ENCODE assay signal across 8 cellular contexts in genomic region chr1:5991784-5992033, GRCh38. TPM values are rescaled to one million over a fixed set of nuclear protein-coding genes. Genes with fewer than 3 reads are reported as not detected.
A peak's percentile ranks its signal among the peaks of the same experiment; 100 is the strongest.
DNase-seq lines count a peak whose midpoint lies in the region; ATAC-seq, FAIRE-seq and TF ChIP-seq lines count a peak whose summit lies in the region.

No MANE protein-coding gene starts in this region.

- FAIRE-seq in astrocyte (lab: Jason Lieb, UNC) (no peak), keratinocyte (lab: Jason Lieb, UNC) (no peak)

- H3K36me3 Mint-ChIP-seq in CD4-positive, alpha-beta T cell (ENCODE audit: low read depth): peaks cover 19% of the 10 kb centered on the region
- peaks cover 4% of the 10 kb centered on the region for H3K36me3 Mint-ChIP-seq in astrocyte (ENCODE audit: low read depth, unreplicated experiment)

- H3K27me3 ChIP-seq in CD4-positive, alpha-beta T cell (ENCODE audit: control insufficient read depth, insufficient read depth, low read length): no peaks in the 10 kb centered on the region
- H3K27me3 ChIP-seq in astrocyte (ENCODE audit: insufficient read depth, low read length) (no peaks in the 10 kb centered on the region), keratinocyte (ENCODE audit: control insufficient read depth, extremely low read depth, insufficient read depth, low read length) (no peaks in the 10 kb centered on the region), subcutaneous abdominal adipose tissue (ENCODE audit: control insufficient read depth in 5 of 5, insufficient read depth in 4 of 5, low read length in 5 of 5) (peaks cover 0 to 11% (median 4%) of the 10 kb centered on the region in 5 donors)

- no peaks in the 10 kb centered on the region for H3K9me3 Mint-ChIP-seq in CD4-positive, alpha-beta T cell
- H3K9me3 Mint-ChIP-seq in astrocyte (ENCODE audit: unreplicated experiment): no peaks in the 10 kb centered on the region

- H3K9me1 ChIP-seq in keratinocyte (ENCODE audit: control insufficient read depth, extremely low read depth, insufficient read depth, low read length): no peaks in the 10 kb centered on the region

- H3K4me2 ChIP-seq in astrocyte (ENCODE audit: low read length) (peak overlapping the region; percentile 94), keratinocyte (ENCODE audit: control insufficient read depth, extremely low read depth, insufficient read depth, low read depth, low read length) (peak overlapping the region; percentile 70)

- POLR2A ChIA-PET in CD4-positive, alpha-beta T cell (lab: Charles Lee): interaction anchor here (6.0 kb wide), 1 partner anchor 35 kb away, joined by 92 read pairs; no protein-coding TSS in a partner anchor

- H2AFZ ChIP-seq in astrocyte (ENCODE audit: low read depth, low read length): peak overlapping the region; percentile 85
- H2AFZ ChIP-seq in keratinocyte (ENCODE audit: control insufficient read depth, low read length): peak overlapping the region; percentile 87

- peak; percentile 24 for ATAC-seq in CD4-positive, alpha-beta T cell (ENCODE audit: poor library complexity)
- ATAC-seq in GM19455 (IDR thresholded peaks at IDR 0.05; ENCODE audit: unreplicated experiment): peak; percentile 24

- peak overlapping the region; percentile 92 for H3K27ac ChIP-seq in CD4-positive, alpha-beta T cell (ENCODE audit: low read depth, low read length)
- peak overlapping the region; percentile 86 for H3K27ac ChIP-seq in astrocyte (ENCODE audit: low read depth, low read length)
- H3K27ac ChIP-seq in keratinocyte (ENCODE audit: control insufficient read depth, insufficient read depth, low read length): peak overlapping the region; percentile 85
- H3K27ac ChIP-seq in subcutaneous abdominal adipose tissue (ENCODE audit: low read depth, low read length): peak overlapping the region; percentile 82

- peak overlapping the region; percentile 91 for H3K9ac ChIP-seq in astrocyte (ENCODE audit: low read length)
- H3K9ac ChIP-seq in keratinocyte (ENCODE audit: control insufficient read depth, extremely low read depth, insufficient read depth, low read length): peak overlapping the region; percentile 82
- peak overlapping the region in 3 of 5 donors; percentile 30 to 81 (median 81) for H3K9ac ChIP-seq in subcutaneous abdominal adipose tissue (ENCODE audit: low read length in 5 of 5)

- CTCF ChIA-PET in CD4-positive, alpha-beta T cell (lab: Charles Lee): no interaction called here

- peak overlapping the region; percentile 89 for H3K27ac Mint-ChIP-seq in CD4-positive, alpha-beta T cell
- H3K27ac Mint-ChIP-seq in astrocyte (ENCODE audit: unreplicated experiment): no peak overlapping the region

- H3K36me3 ChIP-seq in astrocyte (ENCODE audit: insufficient read depth, low read length) (no peaks in the 10 kb centered on the region), keratinocyte (ENCODE audit: control insufficient read depth in 2 of 2, extremely low read depth in 1 of 2, insufficient read depth in 2 of 2, low read length in 2 of 2) (no peaks in the 10 kb centered on the region), subcutaneous abdominal adipose tissue (ENCODE audit: control insufficient read depth in 5 of 5, insufficient read depth in 5 of 5, low read length in 5 of 5) (no peaks in the 10 kb centered on the region)

- peaks cover 16% of the 10 kb centered on the region for H4K20me1 ChIP-seq in astrocyte (ENCODE audit: insufficient read depth, low read length)
- no peaks in the 10 kb centered on the region for H4K20me1 ChIP-seq in keratinocyte (ENCODE audit: control insufficient read depth, extremely low read depth, insufficient read depth, low read length)

- H3K4me3 Mint-ChIP-seq in CD4-positive, alpha-beta T cell: peak overlapping the region; percentile 95
- H3K4me3 Mint-ChIP-seq in astrocyte (ENCODE audit: unreplicated experiment): no peak overlapping the region

- H3K79me2 ChIP-seq in astrocyte (ENCODE audit: insufficient read depth, low read length): no peaks in the 10 kb centered on the region
- H3K79me2 ChIP-seq in keratinocyte (ENCODE audit: control insufficient read depth, insufficient read depth, low read length): peaks cover 7% of the 10 kb centered on the region

- dilution Hi-C loops in keratinocyte (cut with MboI; ENCODE audit: extremely low pct_ligation_motif_present, low sequenced_read_pairs): no loop called here

- intact Hi-C loops in CD4-positive, alpha-beta T cell (cut with DNase I, micrococcal nuclease): loop anchor here (1.0 to 10.0 kb wide), 5 partner anchors 35 to 1966 kb away; partner anchors contain the start of genes RPL22 (in 2 of the 2) and CAMTA1 (in 1 of the 2)

- DNase-seq in CD4-positive, alpha-beta T cell: peak in 2 of 10 experiments; percentile 34 to 45
- DNase-seq in HPDE6-E6E7 (ENCODE audit: extremely low spot score) (peak; percentile 31), astrocyte (ENCODE audit: low read depth) (no peak), keratinocyte (ENCODE audit: low read depth, low spot score) (no peak), NCI-H2196 treated with DMSO at 0.1 percent for 48 hours (lab: John Stamatoyannopoulos, UW; ENCODE audit: unreplicated experiment) (no peak), NOMO-1 treated with dmso at 0.1 percent for 144 hours (lab: John Stamatoyannopoulos, UW; ENCODE audit: unreplicated experiment) (no peak)

- H3K4me1 ChIP-seq in astrocyte (ENCODE audit: insufficient read depth, low read length) (peaks cover 12% of the 10 kb centered on the region), keratinocyte (ENCODE audit: control insufficient read depth, extremely low read depth, insufficient read depth, low read length) (peaks cover 14% of the 10 kb centered on the region), subcutaneous abdominal adipose tissue (ENCODE audit: control insufficient read depth in 5 of 5, insufficient read depth in 5 of 5, low read length in 5 of 5) (peaks cover 2 to 38% (median 21%) of the 10 kb centered on the region in 5 donors)

- no peak for TF ChIP-seq CTCF in CD4-positive, alpha-beta T cell (IDR thresholded peaks at IDR 0.05)
- TF ChIP-seq CTCF in astrocyte (IDR thresholded peaks at IDR 0.05; ENCODE audit: insufficient read depth, low read depth, low read length) (no peak), keratinocyte (optimal IDR thresholded peaks at IDR 0.05 in 1 of 3, IDR thresholded peaks at IDR 0.05 in 1 of 3, conservative IDR thresholded peaks at IDR 0.05 in 1 of 3; ENCODE audit: extremely low read depth in 1 of 3, insufficient read depth in 2 of 3, low read length in 3 of 3) (no peak)

- H3K27me3 Mint-ChIP-seq in CD4-positive, alpha-beta T cell: no peaks in the 10 kb centered on the region
- H3K27me3 Mint-ChIP-seq in astrocyte (ENCODE audit: low read depth, unreplicated experiment): peaks cover 4% of the 10 kb centered on the region

- H3K4me1 Mint-ChIP-seq in CD4-positive, alpha-beta T cell (ENCODE audit: low read depth): peaks cover 34% of the 10 kb centered on the region
- peaks cover 8% of the 10 kb centered on the region for H3K4me1 Mint-ChIP-seq in astrocyte (ENCODE audit: low read depth, unreplicated experiment)

- no peaks in the 10 kb centered on the region for H3K9me3 ChIP-seq in CD4-positive, alpha-beta T cell (ENCODE audit: control insufficient read depth, low read length)
- H3K9me3 ChIP-seq in astrocyte (ENCODE audit: insufficient read depth, low read depth, low read length) (no peaks in the 10 kb centered on the region), keratinocyte (ENCODE audit: control insufficient read depth, low read depth, low read length) (no peaks in the 10 kb centered on the region), subcutaneous abdominal adipose tissue (ENCODE audit: control insufficient read depth in 5 of 5, low read length in 5 of 5) (no peaks in the 10 kb centered on the region)

- peak overlapping the region; percentile 73 for H3K4me3 ChIP-seq in astrocyte (ENCODE audit: insufficient read depth, low read depth, low read length)
- H3K4me3 ChIP-seq in keratinocyte (ENCODE audit: control insufficient read depth in 2 of 3, extremely low read depth in 1 of 3, insufficient read depth in 2 of 3, low read depth in 1 of 3, low read length in 3 of 3): peak overlapping the region; percentile 78 to 87 (median 79)
- H3K4me3 ChIP-seq in subcutaneous abdominal adipose tissue (ENCODE audit: low read depth in 1 of 5, low read length in 5 of 5): peak overlapping the region in 4 of 5 donors; percentile 72 to 82 (median 78)

RNA-seq across cellular contexts. Expression of gene NPHP4, which starts 0.5 kb away (rescaled TPM):
- total RNA-seq in CD4-positive, alpha-beta T cell: 1 to 10 TPM; 6.2 to 7.7 TPM
- 8.4 and 9.3 TPM in 2 replicates for total RNA-seq in astrocyte
- polyA plus RNA-seq in keratinocyte: 3.6 to 5.1 TPM (median 3.7 TPM) in 3 replicates
- 2.3 TPM for polyA plus RNA-seq in keratinocyte (2011; ENCODE audit: low read depth)
- 2.5 and 4.5 TPM in 2 replicates for polyA plus RNA-seq in keratinocyte (2011; cell fraction: cytosol; rRNA removed)
- 17.6 and 24.5 TPM in 2 replicates for polyA plus RNA-seq in keratinocyte (2011; cell fraction: nucleus; rRNA removed)
- 4.2 and 6.9 TPM in 2 replicates for polyA plus RNA-seq in keratinocyte (2012; ENCODE audit: low replicate concordance)
- 8.9 to 11.9 TPM (median 9.2 TPM) in 3 replicates for polyA minus RNA-seq in keratinocyte
- 7.3 TPM for polyA minus RNA-seq in keratinocyte (2011; cell fraction: cytosol; rRNA and poly(A)+ RNA removed)
- 14.9 and 21.6 TPM in 2 replicates for polyA minus RNA-seq in keratinocyte (2011; cell fraction: nucleus; rRNA and poly(A)+ RNA removed)

RNA-seq across cellular contexts. Expression of gene KCNAB2, which starts 54.0 kb away (rescaled TPM):
- total RNA-seq in CD4-positive, alpha-beta T cell: 100 to 1,000 TPM; 147 to 155 TPM
- total RNA-seq in astrocyte: 3.1 and 4.4 TPM in 2 replicates
- polyA plus RNA-seq in keratinocyte: 1.3 to 2.5 TPM (median 1.8 TPM) in 3 replicates
- 4.3 TPM for polyA plus RNA-seq in keratinocyte (2011; ENCODE audit: low read depth)
- polyA plus RNA-seq in keratinocyte (2011; cell fraction: cytosol; rRNA removed): 1.4 and 2.5 TPM in 2 replicates
- polyA plus RNA-seq in keratinocyte (2011; cell fraction: nucleus; rRNA removed): 3.4 and 4.7 TPM in 2 replicates
- polyA plus RNA-seq in keratinocyte (2012; ENCODE audit: low replicate concordance): 2.0 and 2.3 TPM in 2 replicates
- 1.1 to 5.6 TPM (median 3.0 TPM) in 3 replicates for polyA minus RNA-seq in keratinocyte
- polyA minus RNA-seq in keratinocyte (2011; cell fraction: cytosol; rRNA and poly(A)+ RNA removed): 5.9 TPM
- polyA minus RNA-seq in keratinocyte (2011; cell fraction: nucleus; rRNA and poly(A)+ RNA removed): 1.8 and 4.5 TPM in 2 replicates

Comparison
In these comparisons a context has a peak if more than half of its experiments do, and no peak if none do; other contexts are left out.
1. RNA of gene KCNAB2, which starts 54.0 kb away (total RNA-seq): 147 to 155 TPM in CD4-positive, alpha-beta T cell; 3.1 to 4.4 TPM in astrocyte; every median in the first group is over 10 times any median in the second.
2. Peak in every context shown above with its lines, with median percentiles within 50 percentile points of each other: H3K27ac ChIP-seq, H3K4me3 ChIP-seq and H3K9ac ChIP-seq.